ENCODE assay signal across 20 cellular contexts in the genomic region with DNA sequence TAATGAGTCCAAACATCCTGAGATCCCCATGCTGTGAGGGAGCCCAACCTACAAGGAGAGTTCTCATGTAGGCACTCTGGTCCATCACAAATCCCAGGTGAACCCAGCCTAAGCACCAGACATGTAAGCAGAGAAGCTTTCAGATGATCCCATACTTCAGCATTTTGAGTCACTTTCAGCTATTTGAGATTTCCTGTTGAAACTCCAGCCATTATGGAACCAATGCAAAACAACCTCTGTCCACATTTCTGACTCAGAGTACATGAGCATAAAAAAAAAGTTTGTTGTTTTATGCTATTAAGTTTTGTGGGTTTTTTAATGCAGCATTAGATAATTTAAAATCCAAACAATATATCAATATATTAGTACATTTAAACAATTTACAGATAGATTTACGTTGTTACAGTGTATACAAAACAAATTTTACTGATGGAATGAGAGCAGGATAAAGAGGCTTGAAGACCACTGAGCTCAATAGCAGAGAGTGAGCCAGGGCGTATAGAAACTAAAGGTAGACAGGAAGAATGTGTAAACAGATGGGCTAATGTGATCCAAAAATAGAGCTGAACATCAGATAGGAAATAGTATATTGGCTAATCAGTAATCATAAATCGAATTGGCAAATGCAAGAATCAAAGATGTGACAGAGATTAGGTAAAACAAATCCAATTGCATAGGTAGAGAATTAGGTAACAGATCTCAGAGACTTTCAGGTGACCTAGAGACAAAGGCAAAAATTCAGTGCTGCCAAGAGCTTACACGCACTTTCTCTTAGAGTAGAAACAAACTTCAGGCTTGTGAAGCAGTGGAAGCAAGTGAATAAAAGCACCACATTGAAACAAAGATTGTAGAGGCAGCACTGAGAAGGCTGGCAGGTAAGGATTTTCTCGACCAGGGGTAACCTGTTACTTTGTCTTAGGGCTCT. TPM values are rescaled to one million over a fixed set of nuclear protein-coding genes. Genes with fewer than 3 reads are reported as not detected.
DNase-seq lines count a peak whose midpoint lies in the region; ATAC-seq and TF ChIP-seq lines count a peak whose summit lies in the region.
"Had no signal": no experiment of that assay in that cellular context is flagged by ENCODE, and none has a peak within 500 bp of the region (broad histone marks: within the 10 kb centered on the region; RNA-seq: fewer than 3 reads in every experiment).

No MANE protein-coding gene starts in this region.

- H2AFZ ChIP-seq in PC-3 (ENCODE audit: low read length) = no peak overlapping the region
- no peak overlapping the region for H2AFZ ChIP-seq in osteoblast (ENCODE audit: low read length)

- no peaks in the 10 kb centered on the region for H3F3A ChIP-seq in PC-3 (ENCODE audit: low read length, unreplicated experiment)

- TF ChIP-seq CTCF in PC-3 (conservative IDR thresholded peaks at IDR 0.05; ENCODE audit: low read depth, low read length) (no peak), epithelial cell of esophagus (IDR thresholded peaks at IDR 0.05; ENCODE audit: insufficient read depth, low read depth, low read length, missing control alignments) (no peak), osteoblast (IDR thresholded peaks at IDR 0.05; ENCODE audit: extremely low read depth, low read depth, low read length) (no peak)

- ATAC-seq in PC-3 (peak; percentile 40; the same call in 1 of the 2 replicates), GM19023 (IDR thresholded peaks at IDR 0.05; ENCODE audit: unreplicated experiment) (no peak), GM21723 (IDR thresholded peaks at IDR 0.05; ENCODE audit: unreplicated experiment) (no peak)

- in situ Hi-C loops in KBM-7 (cut with MboI; ENCODE audit: low pct_unique_long_range_greater_than_20kb, low sequenced_read_pairs) = no loop called here

- H3K27me3 ChIP-seq in PC-3 (ENCODE audit: low read length) (peaks cover 11% of the 10 kb centered on the region; the same call in 1 of the 2 replicates), osteoblast (ENCODE audit: insufficient read depth, low read length) (peaks cover 6% of the 10 kb centered on the region)
- H3K27me3 ChIP-seq: tibial nerve had no signal

- DNase-seq in CD1c-positive myeloid dendritic cell (ENCODE audit: extremely low spot score) = peak; percentile 13
- peak; percentile 40 for DNase-seq in PC-3
- peak; percentile 28 for DNase-seq in epithelial cell of esophagus (ENCODE audit: low read depth)
- no peak for DNase-seq in osteoblast (ENCODE audit: insufficient read length, low spot score, missing footprints)
- DNase-seq in KBM-7 = no peak
- no peak for DNase-seq in epidermal melanocyte (ENCODE audit: insufficient read length, low spot score)
- DNase-seq: activated CD4-positive, alpha-beta T cell treated with anti-CD3 and anti-CD28 coated beads for 4 hours; activated naive CD8-positive, alpha-beta T cell treated with anti-CD3 and anti-CD28 coated beads, Interleukin-2, amount 10 ng/mL, durations not matched to agents 7 days and 5 days; AML-193; Calu3; GF-D8; immature natural killer cell; NCI-H524 treated with DMSO at 0.1 percent for 48 hours; nucleus accumbens; right cardiac atrium; stimulated activated naive CD4-positive, alpha-beta T cell; SW 1271 had no signal

- intact Hi-C loops in PC-3 (cut with micrococcal nuclease) = no loop called here

- H3K4me2 ChIP-seq in PC-3 (ENCODE audit: low read length) (peak overlapping the region; percentile 17; the same call in 1 of the 2 replicates), osteoblast (ENCODE audit: insufficient read depth, low read length) (no peak overlapping the region)

- CTCF ChIA-PET in PC-3 (lab: Charles Lee) = no interaction called here

- H3K27ac ChIP-seq in PC-3 (ENCODE audit: low read length) (peak overlapping the region; percentile 54), osteoblast (ENCODE audit: low read depth, low read length) (peak overlapping the region; percentile 40)

- POLR2A ChIA-PET in PC-3 (lab: Charles Lee; ENCODE audit: unreplicated experiment) = no interaction called here

- H4K20me1 ChIP-seq in PC-3 (ENCODE audit: low read length) (no peaks in the 10 kb centered on the region), osteoblast (ENCODE audit: insufficient read depth, low read length) (no peaks in the 10 kb centered on the region)

- H3K9me2 ChIP-seq in PC-3 (replicated peaks; ENCODE audit: low read length) = no peaks in the 10 kb centered on the region

- no peaks in the 10 kb centered on the region for H3K79me2 ChIP-seq in PC-3 (ENCODE audit: low read length)
- H3K79me2 ChIP-seq in osteoblast (ENCODE audit: insufficient read depth, low read length) = no peaks in the 10 kb centered on the region

- no peak overlapping the region for H3K9ac ChIP-seq in PC-3 (ENCODE audit: low read length)

- no TSS peak for BruUV-seq in PC-3 (replicated peaks; lab: Mats Ljungman, UMichigan)

- H3K4me3 ChIP-seq in PC-3 (ENCODE audit: low read length) (no peak overlapping the region), epithelial cell of esophagus (ENCODE audit: low read length) (no peak overlapping the region), osteoblast (ENCODE audit: insufficient read depth, low read length) (no peak overlapping the region)
- H3K4me3 ChIP-seq: tibial nerve had no signal

- H3K4me1 ChIP-seq in PC-3 (ENCODE audit: insufficient read depth, low read length) (peaks cover 12% of the 10 kb centered on the region; the same call in 1 of the 2 replicates), osteoblast (ENCODE audit: insufficient read depth, low read length) (peaks cover 13% of the 10 kb centered on the region)

- no peaks in the 10 kb centered on the region for H3K9me3 ChIP-seq in PC-3 (ENCODE audit: low read length)
- no peaks in the 10 kb centered on the region for H3K9me3 ChIP-seq in osteoblast (ENCODE audit: low read depth, low read length)
- H3K9me3 ChIP-seq: tibial nerve had no signal

- H3K36me3 ChIP-seq in PC-3 (ENCODE audit: low read depth, low read length) (no peaks in the 10 kb centered on the region), osteoblast (ENCODE audit: insufficient read depth, low read length) (no peaks in the 10 kb centered on the region)
- H3K36me3 ChIP-seq: tibial nerve had no signal

RNA-seq across cellular contexts. Expression of a gene that starts 36.2 kb away (rescaled TPM):
- total RNA-seq in PC-3 (2014; rRNA removed) = 4.4 TPM in 2 replicates
- 13.4 and 23.3 TPM in 2 replicates for total RNA-seq in osteoblast

Comparison
In these comparisons a context has a peak if more than half of its experiments do, and no peak if none do; other contexts are left out.
1. DNase-seq: peak in CD1c-positive myeloid dendritic cell (single experiment), PC-3 (single experiment) and epithelial cell of esophagus (single experiment); none in osteoblast (single experiment), KBM-7 (single experiment) and epidermal melanocyte (single experiment).